32 cellular contexts compared by ENCODE assay signal in genomic region chr18:34835466-34835865, GRCh38.
DNase-seq lines count a peak whose midpoint lies in the region; ATAC-seq and TF ChIP-seq lines count a peak whose summit lies in the region.
"Had no signal": no experiment of that assay in that cellular context is flagged by ENCODE, and none has a peak within 500 bp of the region (broad histone marks: within the 10 kb centered on the region; RNA-seq: fewer than 3 reads in every experiment).

No MANE protein-coding gene starts in this region.

- H3K36me3 ChIP-seq in adipocyte (ENCODE audit: control insufficient read depth, insufficient read depth, low read length, severe bottlenecking) (no peaks in the 10 kb centered on the region), esophagus muscularis mucosa (peaks cover 0 to 6% (median 2%) of the 10 kb centered on the region in 4 donors), stomach (no peaks in the 10 kb centered on the region), breast epithelium (no peaks in the 10 kb centered on the region), MG63 (no peaks in the 10 kb centered on the region)
- H3K36me3 ChIP-seq: BE2C, cardiac muscle cell, ovary had no signal

- no peak overlapping the region for H3K4me3 Mint-ChIP-seq in activated naive CD4-positive, alpha-beta T cell treated with anti-CD3 and anti-CD28 coated beads, Interleukin-2, amount 10 ng/mL, durations not matched to agents 7 days and 5 days
- H3K4me3 Mint-ChIP-seq: activated B cell treated with CpG ODN at 0.5 μM for 24 hours; CD8-positive, alpha-beta T cell; GM23338; T-helper 1 cell treated with Interleukin-12 subunit alpha and Interleukin-12 subunit beta and Interleukin-4 antibody, amounts not matched to agents 30 μg/mL and 1 μg/mL, for 36 hours; type B pancreatic cell had no signal

- H3K4me1 Mint-ChIP-seq in activated naive CD4-positive, alpha-beta T cell treated with anti-CD3 and anti-CD28 coated beads, Interleukin-2, amount 10 ng/mL, durations not matched to agents 7 days and 5 days: peaks cover 4% of the 10 kb centered on the region
- H3K4me1 Mint-ChIP-seq: activated B cell treated with CpG ODN at 0.5 μM for 24 hours had no signal

- TF ChIP-seq POLR2A in esophagus muscularis mucosa (IDR thresholded peaks at IDR 0.05; ENCODE audit: low read depth) (no peak), stomach (IDR thresholded peaks at IDR 0.05) (no peak), breast epithelium (IDR thresholded peaks at IDR 0.05) (no peak)

- H3K27ac ChIP-seq in esophagus muscularis mucosa (replicated peaks in 1 of 4) (peak overlapping the region; percentile 58 to 63 (median 60)), stomach (peak overlapping the region in 3 of 5 donors; percentile 24 to 67 (median 41)), breast epithelium (no peak overlapping the region)
- H3K27ac ChIP-seq: cardiac muscle cell had no signal

- H3K36me3 Mint-ChIP-seq in activated naive CD4-positive, alpha-beta T cell treated with anti-CD3 and anti-CD28 coated beads, Interleukin-2, amount 50 U/mL, for 72 hours: peaks cover 0 to 43% of the 10 kb centered on the region in 2 donors
- H3K36me3 Mint-ChIP-seq in activated naive CD4-positive, alpha-beta T cell treated with anti-CD3 and anti-CD28 coated beads, Interleukin-2, amount 10 ng/mL, durations not matched to agents 7 days and 5 days: no peaks in the 10 kb centered on the region
- H3K36me3 Mint-ChIP-seq: CD8-positive, alpha-beta T cell; natural killer cell treated with Interleukin-12 subunit alpha and Interleukin-12 subunit beta and Interleukin-15 and Interleukin-18, amount 100 ng/mL, for 72 hours; type B pancreatic cell had no signal

- no peak for DNase-seq in activated naive CD4-positive, alpha-beta T cell treated with anti-CD3 and anti-CD28 coated beads, Interleukin-2, amount 50 U/mL, for 72 hours (ENCODE audit: low spot score in 2 of 2)
- no peak for DNase-seq in activated naive CD4-positive, alpha-beta T cell treated with anti-CD3 and anti-CD28 coated beads, Interleukin-2, amount 10 ng/mL, durations not matched to agents 7 days and 5 days
- no peak for DNase-seq in adipocyte (ENCODE audit: low read depth)
- no peak for DNase-seq in esophagus muscularis mucosa (ENCODE audit: extremely low spot score)
- DNase-seq in stomach: no peak
- no peak for DNase-seq in breast epithelium (ENCODE audit: low spot score in 2 of 2)
- DNase-seq in dedifferentiated amniotic fluid mesenchymal stem cell (ENCODE audit: extremely low spot score): no peak
- no peak for DNase-seq in MG63
- DNase-seq: activated B cell treated with CpG ODN at 0.5 μM for 24 hours; activated gamma-delta T cell; amygdala; BE2C; CD8-positive, alpha-beta T cell; foreskin melanocyte; hippocampal formation; Kasumi-1; mammary epithelial cell; mucosa of descending colon; NCI-H1436 treated with DMSO at 0.1 percent for 48 hours; NCI-H2081 treated with DMSO at 0.1 percent for 48 hours; NCI-H345; ovary; Right ventricle myocardium superior; stimulated activated CD4-positive, alpha-beta T cell treated with anti-CD3 and anti-CD28 coated beads, Interleukin-1b, Interleukin-23, amount 100 ng/mL, for 48 hours; stimulated activated CD8-positive, alpha-beta memory T cell treated with anti-CD3 and anti-CD28 coated beads, Interleukin-4, amount 100 ng/mL, for 48 hours had no signal

- CTCF ChIA-PET in activated naive CD4-positive, alpha-beta T cell treated with anti-CD3 and anti-CD28 coated beads, Interleukin-2, amount 10 ng/mL, durations not matched to agents 7 days and 5 days (lab: Charles Lee): no interaction called here

- H3K4me1 ChIP-seq in adipocyte (ENCODE audit: control insufficient read depth, insufficient read depth, low read length): peaks cover 43% of the 10 kb centered on the region
- H3K4me1 ChIP-seq in esophagus muscularis mucosa: peaks cover 6 to 41% (median 38%) of the 10 kb centered on the region in 4 donors
- peaks cover 0 to 21% (median 7%) of the 10 kb centered on the region in 4 donors for H3K4me1 ChIP-seq in stomach
- no peaks in the 10 kb centered on the region for H3K4me1 ChIP-seq in breast epithelium
- H3K4me1 ChIP-seq: BE2C had no signal

- peak in 1 of 2 donors; percentile 39 for ATAC-seq in activated naive CD4-positive, alpha-beta T cell treated with anti-CD3 and anti-CD28 coated beads, Interleukin-2, amount 50 U/mL, for 72 hours
- ATAC-seq: CD8-positive, alpha-beta T cell; GM23338; mucosa of descending colon; natural killer cell treated with Interleukin-12 subunit alpha and Interleukin-12 subunit beta and Interleukin-15 and Interleukin-18, amount 100 ng/mL, for 72 hours; SK-N-SH treated with all-trans-retinoic acid at 6 μM for 48 hours had no signal

- peak overlapping the region; percentile 62 for H3K9ac ChIP-seq in adipocyte (ENCODE audit: low read length)

- no peaks in the 10 kb centered on the region for H3K9me3 ChIP-seq in adipocyte (ENCODE audit: control insufficient read depth, low read length)
- H3K9me3 ChIP-seq in esophagus muscularis mucosa: no peaks in the 10 kb centered on the region
- H3K9me3 ChIP-seq in stomach: no peaks in the 10 kb centered on the region
- no peaks in the 10 kb centered on the region for H3K9me3 ChIP-seq in breast epithelium
- no peaks in the 10 kb centered on the region for H3K9me3 ChIP-seq in MG63
- H3K9me3 ChIP-seq: BE2C, mucosa of descending colon, ovary had no signal

- WGBS in esophagus muscularis mucosa: 91% methylated on average over 3 of the region's 3 CpGs
- WGBS in stomach, 5 donors: 81 to 90% (median 85%) methylated on average over 3 of the region's 3 CpGs

- H3K27ac Mint-ChIP-seq in activated naive CD4-positive, alpha-beta T cell treated with anti-CD3 and anti-CD28 coated beads, Interleukin-2, amount 50 U/mL, for 72 hours: peak overlapping the region; percentile 16 to 95
- no peak overlapping the region for H3K27ac Mint-ChIP-seq in activated naive CD4-positive, alpha-beta T cell treated with anti-CD3 and anti-CD28 coated beads, Interleukin-2, amount 10 ng/mL, durations not matched to agents 7 days and 5 days
- H3K27ac Mint-ChIP-seq: activated B cell treated with CpG ODN at 0.5 μM for 24 hours; CD8-positive, alpha-beta T cell; GM23338; natural killer cell treated with Interleukin-12 subunit alpha and Interleukin-12 subunit beta and Interleukin-15 and Interleukin-18, amount 100 ng/mL, for 72 hours; T-helper 1 cell treated with Interleukin-12 subunit alpha and Interleukin-12 subunit beta and Interleukin-4 antibody, amounts not matched to agents 30 μg/mL and 1 μg/mL, for 36 hours; type B pancreatic cell had no signal

- H3K27me3 ChIP-seq in adipocyte (replicated peaks; ENCODE audit: control insufficient read depth, insufficient read depth, low read length): no peaks in the 10 kb centered on the region
- no peaks in the 10 kb centered on the region for H3K27me3 ChIP-seq in esophagus muscularis mucosa
- no peaks in the 10 kb centered on the region for H3K27me3 ChIP-seq in stomach
- no peaks in the 10 kb centered on the region for H3K27me3 ChIP-seq in breast epithelium
- H3K27me3 ChIP-seq in MG63: no peaks in the 10 kb centered on the region
- H3K27me3 ChIP-seq: BE2C, cardiac muscle cell, ovary had no signal

- TF ChIP-seq EP300 in esophagus muscularis mucosa (IDR thresholded peaks at IDR 0.05) (no peak), stomach (IDR thresholded peaks at IDR 0.05) (no peak)

- peaks cover 0 to 4% of the 10 kb centered on the region in 2 donors for H3K9me3 Mint-ChIP-seq in activated naive CD4-positive, alpha-beta T cell treated with anti-CD3 and anti-CD28 coated beads, Interleukin-2, amount 50 U/mL, for 72 hours
- no peaks in the 10 kb centered on the region for H3K9me3 Mint-ChIP-seq in activated naive CD4-positive, alpha-beta T cell treated with anti-CD3 and anti-CD28 coated beads, Interleukin-2, amount 10 ng/mL, durations not matched to agents 7 days and 5 days
- H3K9me3 Mint-ChIP-seq: activated B cell treated with CpG ODN at 0.5 μM for 24 hours; CD8-positive, alpha-beta T cell; GM23338; natural killer cell treated with Interleukin-12 subunit alpha and Interleukin-12 subunit beta and Interleukin-15 and Interleukin-18, amount 100 ng/mL, for 72 hours; T-helper 1 cell treated with Interleukin-12 subunit alpha and Interleukin-12 subunit beta and Interleukin-4 antibody, amounts not matched to agents 30 μg/mL and 1 μg/mL, for 36 hours; type B pancreatic cell had no signal

- no peaks in the 10 kb centered on the region for H3K27me3 Mint-ChIP-seq in activated naive CD4-positive, alpha-beta T cell treated with anti-CD3 and anti-CD28 coated beads, Interleukin-2, amount 10 ng/mL, durations not matched to agents 7 days and 5 days
- H3K27me3 Mint-ChIP-seq: type B pancreatic cell had no signal

- intact Hi-C loops in esophagus muscularis mucosa (cut with DNase I): no loop called here
- intact Hi-C loops in stomach (cut with DNase I; ENCODE audit: low total_unique reads): no loop called here
- intact Hi-C loops in breast epithelium (cut with DNase I; ENCODE audit: low total_unique reads): no loop called here

- TF ChIP-seq CTCF in esophagus muscularis mucosa (IDR thresholded peaks at IDR 0.05) (no peak), stomach (IDR thresholded peaks at IDR 0.05) (no peak), breast epithelium (IDR thresholded peaks at IDR 0.05) (no peak)

- H3K4me3 ChIP-seq in adipocyte (ENCODE audit: low read length) (peak overlapping the region; percentile 45), esophagus muscularis mucosa (no peak overlapping the region), stomach (no peak overlapping the region), breast epithelium (no peak overlapping the region), MG63 (no peak overlapping the region)
- H3K4me3 ChIP-seq: cardiac muscle cell, GM23338, mucosa of descending colon, ovary, smooth muscle cell had no signal

Comparison
In these comparisons a context has a peak if more than half of its experiments do, and no peak if none do; other contexts are left out.
1. H3K27ac ChIP-seq: peak in esophagus muscularis mucosa (4 of 4) and stomach (3 of 5); none in breast epithelium (0 of 2).